Comparison of ENCODE assay signal across 9 cellular contexts in genomic region chr1:54885237-54885679, GRCh38. TPM values are rescaled to one million over a fixed set of nuclear protein-coding genes. Genes with fewer than 3 reads are reported as not detected.
DNase-seq lines count a peak whose midpoint lies in the region; ATAC-seq and TF ChIP-seq lines count a peak whose summit lies in the region.
"Had no signal": no experiment of that assay in that cellular context is flagged by ENCODE, and none has a peak within 500 bp of the region (broad histone marks: within the 10 kb centered on the region; RNA-seq: fewer than 3 reads in every experiment).

No MANE protein-coding gene starts in this region.

- POLR2A ChIA-PET in HEK293T (lab: Yijun Ruan, JAX) = interaction anchor here (1.8 to 3.6 kb wide), 2 partner anchors 60 to 65 kb away, joined by 9 to 10 read pairs; no protein-coding TSS in a partner anchor

- peak overlapping the region; percentile 92 for H3K4me3 Mint-ChIP-seq in activated T-cell treated with anti-CD3 and anti-CD28 coated beads, Interleukin-2, amount 50 U/mL, for 4 hours
- H3K4me3 Mint-ChIP-seq in activated naive CD8-positive, alpha-beta T cell treated with anti-CD3 and anti-CD28 coated beads, Interleukin-2, amount 50 U/mL, for 24 hours = peak overlapping the region; percentile 88
- H3K4me3 Mint-ChIP-seq in immature natural killer cell = peak overlapping the region; percentile 92 to 98 (median 96)

- peak overlapping the region; percentile 88 for H3K27ac ChIP-seq in substantia nigra (ENCODE audit: low read depth, low read length, poor library complexity, severe bottlenecking)
- H3K27ac ChIP-seq: neutrophil had no signal

- peaks cover 18% of the 10 kb centered on the region for H3K4me1 Mint-ChIP-seq in activated T-cell treated with anti-CD3 and anti-CD28 coated beads, Interleukin-2, amount 50 U/mL, for 4 hours (ENCODE audit: low read depth)
- H3K4me1 Mint-ChIP-seq in activated naive CD8-positive, alpha-beta T cell treated with anti-CD3 and anti-CD28 coated beads, Interleukin-2, amount 50 U/mL, for 24 hours = peaks cover 34% of the 10 kb centered on the region
- H3K4me1 Mint-ChIP-seq in immature natural killer cell = peaks cover 37 to 41% of the 10 kb centered on the region in 2 donors

- ATAC-seq in activated T-cell treated with anti-CD3 and anti-CD28 coated beads, Interleukin-2, amount 50 U/mL, for 4 hours = no peak
- ATAC-seq in activated naive CD8-positive, alpha-beta T cell treated with anti-CD3 and anti-CD28 coated beads, Interleukin-2, amount 50 U/mL, for 24 hours = no peak
- ATAC-seq in GM21529 (IDR thresholded peaks at IDR 0.05; ENCODE audit: unreplicated experiment) (no peak), GM18511 (IDR thresholded peaks at IDR 0.05; ENCODE audit: unreplicated experiment) (no peak)

- no peaks in the 10 kb centered on the region for H3K9me3 Mint-ChIP-seq in activated T-cell treated with anti-CD3 and anti-CD28 coated beads, Interleukin-2, amount 50 U/mL, for 4 hours
- no peaks in the 10 kb centered on the region for H3K9me3 Mint-ChIP-seq in activated naive CD8-positive, alpha-beta T cell treated with anti-CD3 and anti-CD28 coated beads, Interleukin-2, amount 50 U/mL, for 24 hours
- no peaks in the 10 kb centered on the region for H3K9me3 Mint-ChIP-seq in immature natural killer cell

- no peak for DNase-seq in activated T-cell treated with anti-CD3 and anti-CD28 coated beads, Interleukin-2, amount 50 U/mL, for 4 hours
- no peak for DNase-seq in activated T-cell treated with anti-CD3 and anti-CD28 coated beads, Interleukin-2, amount 50 U/mL, for 1 hour
- no peak for DNase-seq in activated naive CD8-positive, alpha-beta T cell treated with anti-CD3 and anti-CD28 coated beads, Interleukin-2, amount 50 U/mL, for 24 hours
- DNase-seq in immature natural killer cell (no peak), substantia nigra (lab: John Stamatoyannopoulos, UW) (no peak), HEK293T (ENCODE audit: extremely low spot score) (no peak)

- peaks cover 8% of the 10 kb centered on the region for H3K36me3 Mint-ChIP-seq in activated T-cell treated with anti-CD3 and anti-CD28 coated beads, Interleukin-2, amount 50 U/mL, for 4 hours (ENCODE audit: insufficient read depth)
- H3K36me3 Mint-ChIP-seq in activated naive CD8-positive, alpha-beta T cell treated with anti-CD3 and anti-CD28 coated beads, Interleukin-2, amount 50 U/mL, for 24 hours (ENCODE audit: low read depth) = peaks cover 22% of the 10 kb centered on the region
- H3K36me3 Mint-ChIP-seq in immature natural killer cell = peaks cover 0 to 14% (median 4%) of the 10 kb centered on the region in 3 donors

- H3K27me3 Mint-ChIP-seq in activated T-cell treated with anti-CD3 and anti-CD28 coated beads, Interleukin-2, amount 50 U/mL, for 4 hours (ENCODE audit: low read depth) = peaks cover 15% of the 10 kb centered on the region
- peaks cover 19% of the 10 kb centered on the region for H3K27me3 Mint-ChIP-seq in activated naive CD8-positive, alpha-beta T cell treated with anti-CD3 and anti-CD28 coated beads, Interleukin-2, amount 50 U/mL, for 24 hours
- peaks cover 0 to 12% (median 8%) of the 10 kb centered on the region in 3 donors for H3K27me3 Mint-ChIP-seq in immature natural killer cell (ENCODE audit: low read depth in 3 of 3)

- no peak overlapping the region for H3K27ac Mint-ChIP-seq in activated naive CD8-positive, alpha-beta T cell treated with anti-CD3 and anti-CD28 coated beads, Interleukin-2, amount 50 U/mL, for 24 hours
- H3K27ac Mint-ChIP-seq in immature natural killer cell = peak overlapping the region in 1 of 6 donors; percentile 4

- CTCF ChIA-PET in HEK293T (lab: Yijun Ruan, JAX) = no interaction called here

TF ChIP-seq in HEK293T, 16 proteins besides CTCF, POLR2A, EP300 and RAD21:
- TF ChIP-seq, protein P1, sequence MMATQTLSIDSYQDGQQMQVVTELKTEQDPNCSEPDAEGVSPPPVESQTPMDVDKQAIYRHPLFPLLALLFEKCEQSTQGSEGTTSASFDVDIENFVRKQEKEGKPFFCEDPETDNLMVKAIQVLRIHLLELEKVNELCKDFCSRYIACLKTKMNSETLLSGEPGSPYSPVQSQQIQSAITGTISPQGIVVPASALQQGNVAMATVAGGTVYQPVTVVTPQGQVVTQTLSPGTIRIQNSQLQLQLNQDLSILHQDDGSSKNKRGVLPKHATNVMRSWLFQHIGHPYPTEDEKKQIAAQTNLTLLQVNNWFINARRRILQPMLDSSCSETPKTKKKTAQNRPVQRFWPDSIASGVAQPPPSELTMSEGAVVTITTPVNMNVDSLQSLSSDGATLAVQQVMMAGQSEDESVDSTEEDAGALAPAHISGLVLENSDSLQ (IDR thresholded peaks at IDR 0.05) = no peak
- TF ChIP-seq SUZ12 (IDR thresholded peaks at IDR 0.05) = no peak
- no peak for TF ChIP-seq NFRKB (IDR thresholded peaks at IDR 0.05)
- TF ChIP-seq ARNT (IDR thresholded peaks at IDR 0.05) = no peak
- TF ChIP-seq SP1 (IDR thresholded peaks at IDR 0.05) = no peak
- TF ChIP-seq FOXK2 (IDR thresholded peaks at IDR 0.05) = no peak
- TF ChIP-seq BHLHE40 (IDR thresholded peaks at IDR 0.05; ENCODE audit: borderline replicate concordance) = no peak
- no peak for TF ChIP-seq LEF1 (IDR thresholded peaks at IDR 0.05; ENCODE audit: borderline replicate concordance)

RNA-seq across cellular contexts. Expression of gene DHCR24, which starts 1.7 kb away (rescaled TPM):
- total RNA-seq in activated T-cell treated with anti-CD3 and anti-CD28 coated beads, Interleukin-2, amount 50 U/mL, for 4 hours = 10 to 100 TPM; 53.0 to 70.5 (median 66.8) TPM
- 10 to 100 TPM; 15.4 to 23.8 (median 17.0) TPM for polyA plus RNA-seq in immature natural killer cell
